ENCODE assay signal across 1 cellular context in the genomic region with DNA sequence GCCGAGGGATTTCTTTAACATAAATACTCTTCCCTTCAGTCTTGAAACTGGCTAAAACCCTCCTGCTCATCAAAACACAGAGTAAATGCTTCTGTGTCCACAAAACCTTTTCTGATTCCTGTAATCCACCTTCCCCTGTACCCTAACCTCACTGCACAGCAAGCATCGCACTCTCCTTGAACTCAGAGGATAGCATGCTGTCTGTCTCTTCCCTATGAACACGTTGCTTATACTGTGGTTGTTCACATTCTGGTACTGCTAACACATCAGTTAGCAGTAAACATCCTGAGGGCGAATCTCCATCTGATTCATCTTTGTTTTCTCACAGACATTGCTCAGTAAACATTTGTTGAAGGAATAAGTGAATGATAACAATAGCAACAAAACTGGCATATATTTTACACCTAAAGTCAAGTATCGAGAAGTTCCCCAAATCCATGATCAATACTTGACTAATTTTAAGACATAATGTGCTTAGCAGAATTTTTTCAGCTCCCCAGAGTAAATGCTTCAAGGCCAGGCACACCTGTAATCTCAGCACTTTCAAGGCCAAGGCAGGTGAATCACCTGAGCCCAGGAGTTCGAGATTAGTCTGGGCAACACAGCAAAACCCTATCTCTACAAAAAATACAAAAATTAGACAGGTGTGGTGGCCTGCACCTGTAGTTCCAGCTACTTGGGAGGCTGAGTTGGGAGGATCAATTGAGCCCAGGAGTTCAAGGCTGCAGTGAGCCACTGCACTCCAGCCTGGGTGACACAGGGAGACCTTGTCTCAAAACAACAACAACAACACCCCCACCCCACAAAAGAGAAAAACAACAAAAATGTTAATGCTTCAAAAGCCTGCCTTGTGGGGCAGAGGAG.
A peak's percentile ranks its signal among the peaks of the same experiment; 100 is the strongest.
TF ChIP-seq lines count a peak whose summit lies in the region.

No MANE protein-coding gene starts in this region.

TF ChIP-seq in HepG2, 621 proteins besides CTCF, POLR2A, EP300 and RAD21 (continued from another document and continues in another):
- TF ChIP-seq, protein P1, sequence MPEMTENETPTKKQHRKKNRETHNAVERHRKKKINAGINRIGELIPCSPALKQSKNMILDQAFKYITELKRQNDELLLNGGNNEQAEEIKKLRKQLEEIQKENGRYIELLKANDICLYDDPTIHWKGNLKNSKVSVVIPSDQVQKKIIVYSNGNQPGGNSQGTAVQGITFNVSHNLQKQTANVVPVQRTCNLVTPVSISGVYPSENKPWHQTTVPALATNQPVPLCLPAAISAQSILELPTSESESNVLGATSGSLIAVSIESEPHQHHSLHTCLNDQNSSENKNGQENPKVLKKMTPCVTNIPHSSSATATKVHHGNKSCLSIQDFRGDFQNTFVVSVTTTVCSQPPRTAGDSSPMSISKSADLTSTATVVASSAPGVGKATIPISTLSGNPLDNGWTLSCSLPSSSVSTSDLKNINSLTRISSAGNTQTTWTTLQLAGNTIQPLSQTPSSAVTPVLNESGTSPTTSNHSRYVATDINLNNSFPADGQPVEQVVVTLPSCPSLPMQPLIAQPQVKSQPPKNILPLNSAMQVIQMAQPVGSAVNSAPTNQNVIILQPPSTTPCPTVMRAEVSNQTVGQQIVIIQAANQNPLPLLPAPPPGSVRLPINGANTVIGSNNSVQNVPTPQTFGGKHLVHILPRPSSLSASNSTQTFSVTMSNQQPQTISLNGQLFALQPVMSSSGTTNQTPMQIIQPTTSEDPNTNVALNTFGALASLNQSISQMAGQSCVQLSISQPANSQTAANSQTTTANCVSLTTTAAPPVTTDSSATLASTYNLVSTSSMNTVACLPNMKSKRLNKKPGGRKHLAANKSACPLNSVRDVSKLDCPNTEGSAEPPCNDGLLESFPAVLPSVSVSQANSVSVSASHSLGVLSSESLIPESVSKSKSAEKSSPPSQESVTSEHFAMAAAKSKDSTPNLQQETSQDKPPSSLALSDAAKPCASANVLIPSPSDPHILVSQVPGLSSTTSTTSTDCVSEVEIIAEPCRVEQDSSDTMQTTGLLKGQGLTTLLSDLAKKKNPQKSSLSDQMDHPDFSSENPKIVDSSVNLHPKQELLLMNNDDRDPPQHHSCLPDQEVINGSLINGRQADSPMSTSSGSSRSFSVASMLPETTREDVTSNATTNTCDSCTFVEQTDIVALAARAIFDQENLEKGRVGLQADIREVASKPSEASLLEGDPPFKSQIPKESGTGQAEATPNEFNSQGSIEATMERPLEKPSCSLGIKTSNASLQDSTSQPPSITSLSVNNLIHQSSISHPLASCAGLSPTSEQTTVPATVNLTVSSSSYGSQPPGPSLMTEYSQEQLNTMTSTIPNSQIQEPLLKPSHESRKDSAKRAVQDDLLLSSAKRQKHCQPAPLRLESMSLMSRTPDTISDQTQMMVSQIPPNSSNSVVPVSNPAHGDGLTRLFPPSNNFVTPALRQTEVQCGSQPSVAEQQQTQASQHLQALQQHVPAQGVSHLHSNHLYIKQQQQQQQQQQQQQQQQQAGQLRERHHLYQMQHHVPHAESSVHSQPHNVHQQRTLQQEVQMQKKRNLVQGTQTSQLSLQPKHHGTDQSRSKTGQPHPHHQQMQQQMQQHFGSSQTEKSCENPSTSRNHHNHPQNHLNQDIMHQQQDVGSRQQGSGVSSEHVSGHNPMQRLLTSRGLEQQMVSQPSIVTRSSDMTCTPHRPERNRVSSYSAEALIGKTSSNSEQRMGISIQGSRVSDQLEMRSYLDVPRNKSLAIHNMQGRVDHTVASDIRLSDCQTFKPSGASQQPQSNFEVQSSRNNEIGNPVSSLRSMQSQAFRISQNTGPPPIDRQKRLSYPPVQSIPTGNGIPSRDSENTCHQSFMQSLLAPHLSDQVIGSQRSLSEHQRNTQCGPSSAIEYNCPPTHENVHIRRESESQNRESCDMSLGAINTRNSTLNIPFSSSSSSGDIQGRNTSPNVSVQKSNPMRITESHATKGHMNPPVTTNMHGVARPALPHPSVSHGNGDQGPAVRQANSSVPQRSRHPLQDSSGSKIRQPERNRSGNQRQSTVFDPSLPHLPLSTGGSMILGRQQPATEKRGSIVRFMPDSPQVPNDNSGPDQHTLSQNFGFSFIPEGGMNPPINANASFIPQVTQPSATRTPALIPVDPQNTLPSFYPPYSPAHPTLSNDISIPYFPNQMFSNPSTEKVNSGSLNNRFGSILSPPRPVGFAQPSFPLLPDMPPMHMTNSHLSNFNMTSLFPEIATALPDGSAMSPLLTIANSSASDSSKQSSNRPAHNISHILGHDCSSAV (CRISPR knock-in tag; IDR thresholded peaks at IDR 0.05; ENCODE audit: borderline replicate concordance), result no peak
- no peak for TF ChIP-seq ADNP (CRISPR knock-in tag; IDR thresholded peaks at IDR 0.05)
- TF ChIP-seq, protein P2, sequence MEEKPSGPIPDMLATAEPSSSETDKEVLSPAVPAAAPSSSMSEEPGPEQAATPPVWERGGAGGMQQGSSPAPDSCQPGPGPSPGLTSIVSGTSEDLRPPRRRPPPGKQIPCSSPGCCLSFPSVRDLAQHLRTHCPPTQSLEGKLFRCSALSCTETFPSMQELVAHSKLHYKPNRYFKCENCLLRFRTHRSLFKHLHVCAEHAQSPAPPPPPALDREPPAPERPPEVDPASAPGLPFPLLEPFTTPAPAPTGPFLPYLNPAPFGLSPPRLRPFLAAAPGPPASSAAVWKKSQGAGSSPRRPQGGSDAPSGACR (CRISPR knock-in tag; IDR thresholded peaks at IDR 0.05), result 0 out of 2 replicates have a peak, but pooled peaks have one; percentile 61
- TF ChIP-seq MAFF (IDR thresholded peaks at IDR 0.05; ENCODE audit: low read depth, low read length), result no peak
- no peak for TF ChIP-seq ZNF34 (CRISPR knock-in tag; IDR thresholded peaks at IDR 0.05; ENCODE audit: borderline replicate concordance)
- no peak for TF ChIP-seq MTF2 (CRISPR knock-in tag; IDR thresholded peaks at IDR 0.05; ENCODE audit: borderline replicate concordance)
- TF ChIP-seq PPARG (CRISPR knock-in tag; conservative IDR thresholded peaks at IDR 0.05), result peak; percentile 86
- TF ChIP-seq, protein P3, sequence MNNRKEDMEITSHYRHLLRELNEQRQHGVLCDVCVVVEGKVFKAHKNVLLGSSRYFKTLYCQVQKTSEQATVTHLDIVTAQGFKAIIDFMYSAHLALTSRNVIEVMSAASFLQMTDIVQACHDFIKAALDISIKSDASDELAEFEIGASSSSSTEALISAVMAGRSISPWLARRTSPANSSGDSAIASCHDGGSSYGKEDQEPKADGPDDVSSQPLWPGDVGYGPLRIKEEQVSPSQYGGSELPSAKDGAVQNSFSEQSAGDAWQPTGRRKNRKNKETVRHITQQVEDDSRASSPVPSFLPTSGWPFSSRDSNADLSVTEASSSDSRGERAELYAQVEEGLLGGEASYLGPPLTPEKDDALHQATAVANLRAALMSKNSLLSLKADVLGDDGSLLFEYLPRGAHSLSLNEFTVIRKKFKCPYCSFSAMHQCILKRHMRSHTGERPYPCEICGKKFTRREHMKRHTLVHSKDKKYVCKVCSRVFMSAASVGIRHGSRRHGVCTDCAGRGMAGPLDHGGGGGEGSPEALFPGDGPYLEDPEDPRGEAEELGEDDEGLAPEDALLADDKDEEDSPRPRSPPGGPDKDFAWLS (CRISPR knock-in tag; IDR thresholded peaks at IDR 0.05; ENCODE audit: borderline replicate concordance), result no peak
- TF ChIP-seq HDAC1 (CRISPR knock-in tag; IDR thresholded peaks at IDR 0.05), result peak; percentile 45; the same call in 1 of the 2 replicates
- TF ChIP-seq, protein P4, sequence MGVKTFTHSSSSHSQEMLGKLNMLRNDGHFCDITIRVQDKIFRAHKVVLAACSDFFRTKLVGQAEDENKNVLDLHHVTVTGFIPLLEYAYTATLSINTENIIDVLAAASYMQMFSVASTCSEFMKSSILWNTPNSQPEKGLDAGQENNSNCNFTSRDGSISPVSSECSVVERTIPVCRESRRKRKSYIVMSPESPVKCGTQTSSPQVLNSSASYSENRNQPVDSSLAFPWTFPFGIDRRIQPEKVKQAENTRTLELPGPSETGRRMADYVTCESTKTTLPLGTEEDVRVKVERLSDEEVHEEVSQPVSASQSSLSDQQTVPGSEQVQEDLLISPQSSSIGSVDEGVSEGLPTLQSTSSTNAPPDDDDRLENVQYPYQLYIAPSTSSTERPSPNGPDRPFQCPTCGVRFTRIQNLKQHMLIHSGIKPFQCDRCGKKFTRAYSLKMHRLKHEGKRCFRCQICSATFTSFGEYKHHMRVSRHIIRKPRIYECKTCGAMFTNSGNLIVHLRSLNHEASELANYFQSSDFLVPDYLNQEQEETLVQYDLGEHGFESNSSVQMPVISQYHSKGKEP (CRISPR knock-in tag; IDR thresholded peaks at IDR 0.05), result no peak
- TF ChIP-seq KAT2B (IDR thresholded peaks at IDR 0.05; ENCODE audit: borderline replicate concordance, low read depth, low read length), result no peak
- TF ChIP-seq ZNF614 (CRISPR knock-in tag; IDR thresholded peaks at IDR 0.05; ENCODE audit: borderline replicate concordance), result peak; percentile 72; the same call in 1 of the 2 replicates
- TF ChIP-seq ZNF354B (CRISPR knock-in tag; IDR thresholded peaks at IDR 0.05), result no peak
- no peak for TF ChIP-seq ZSCAN12 (CRISPR knock-in tag; IDR thresholded peaks at IDR 0.05)
- TF ChIP-seq GABPB1 (CRISPR knock-in tag; IDR thresholded peaks at IDR 0.05), result peak; percentile 48; the same call in 1 of the 2 replicates
- no peak for TF ChIP-seq ZSCAN22 (CRISPR knock-in tag; IDR thresholded peaks at IDR 0.05)
- no peak for TF ChIP-seq KDM6A (CRISPR knock-in tag; IDR thresholded peaks at IDR 0.05; ENCODE audit: low read depth)
- no peak for TF ChIP-seq ZNF839 (CRISPR knock-in tag; IDR thresholded peaks at IDR 0.05; ENCODE audit: borderline replicate concordance)
- TF ChIP-seq, protein P5, sequence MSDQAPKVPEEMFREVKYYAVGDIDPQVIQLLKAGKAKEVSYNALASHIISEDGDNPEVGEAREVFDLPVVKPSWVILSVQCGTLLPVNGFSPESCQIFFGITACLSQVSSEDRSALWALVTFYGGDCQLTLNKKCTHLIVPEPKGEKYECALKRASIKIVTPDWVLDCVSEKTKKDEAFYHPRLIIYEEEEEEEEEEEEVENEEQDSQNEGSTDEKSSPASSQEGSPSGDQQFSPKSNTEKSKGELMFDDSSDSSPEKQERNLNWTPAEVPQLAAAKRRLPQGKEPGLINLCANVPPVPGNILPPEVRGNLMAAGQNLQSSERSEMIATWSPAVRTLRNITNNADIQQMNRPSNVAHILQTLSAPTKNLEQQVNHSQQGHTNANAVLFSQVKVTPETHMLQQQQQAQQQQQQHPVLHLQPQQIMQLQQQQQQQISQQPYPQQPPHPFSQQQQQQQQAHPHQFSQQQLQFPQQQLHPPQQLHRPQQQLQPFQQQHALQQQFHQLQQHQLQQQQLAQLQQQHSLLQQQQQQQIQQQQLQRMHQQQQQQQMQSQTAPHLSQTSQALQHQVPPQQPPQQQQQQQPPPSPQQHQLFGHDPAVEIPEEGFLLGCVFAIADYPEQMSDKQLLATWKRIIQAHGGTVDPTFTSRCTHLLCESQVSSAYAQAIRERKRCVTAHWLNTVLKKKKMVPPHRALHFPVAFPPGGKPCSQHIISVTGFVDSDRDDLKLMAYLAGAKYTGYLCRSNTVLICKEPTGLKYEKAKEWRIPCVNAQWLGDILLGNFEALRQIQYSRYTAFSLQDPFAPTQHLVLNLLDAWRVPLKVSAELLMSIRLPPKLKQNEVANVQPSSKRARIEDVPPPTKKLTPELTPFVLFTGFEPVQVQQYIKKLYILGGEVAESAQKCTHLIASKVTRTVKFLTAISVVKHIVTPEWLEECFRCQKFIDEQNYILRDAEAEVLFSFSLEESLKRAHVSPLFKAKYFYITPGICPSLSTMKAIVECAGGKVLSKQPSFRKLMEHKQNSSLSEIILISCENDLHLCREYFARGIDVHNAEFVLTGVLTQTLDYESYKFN (CRISPR knock-in tag; conservative IDR thresholded peaks at IDR 0.05), result peak; percentile 77
- TF ChIP-seq CCDC6 (CRISPR knock-in tag; IDR thresholded peaks at IDR 0.05), result peak; percentile 47; the same call in 1 of the 2 replicates
- TF ChIP-seq, protein P6, sequence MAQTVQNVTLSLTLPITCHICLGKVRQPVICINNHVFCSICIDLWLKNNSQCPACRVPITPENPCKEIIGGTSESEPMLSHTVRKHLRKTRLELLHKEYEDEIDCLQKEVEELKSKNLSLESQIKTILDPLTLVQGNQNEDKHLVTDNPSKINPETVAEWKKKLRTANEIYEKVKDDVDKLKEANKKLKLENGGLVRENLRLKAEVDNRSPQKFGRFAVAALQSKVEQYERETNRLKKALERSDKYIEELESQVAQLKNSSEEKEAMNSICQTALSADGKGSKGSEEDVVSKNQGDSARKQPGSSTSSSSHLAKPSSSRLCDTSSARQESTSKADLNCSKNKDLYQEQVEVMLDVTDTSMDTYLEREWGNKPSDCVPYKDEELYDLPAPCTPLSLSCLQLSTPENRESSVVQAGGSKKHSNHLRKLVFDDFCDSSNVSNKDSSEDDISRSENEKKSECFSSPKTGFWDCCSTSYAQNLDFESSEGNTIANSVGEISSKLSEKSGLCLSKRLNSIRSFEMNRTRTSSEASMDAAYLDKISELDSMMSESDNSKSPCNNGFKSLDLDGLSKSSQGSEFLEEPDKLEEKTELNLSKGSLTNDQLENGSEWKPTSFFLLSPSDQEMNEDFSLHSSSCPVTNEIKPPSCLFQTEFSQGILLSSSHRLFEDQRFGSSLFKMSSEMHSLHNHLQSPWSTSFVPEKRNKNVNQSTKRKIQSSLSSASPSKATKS (CRISPR knock-in tag; IDR thresholded peaks at IDR 0.05), result 0 out of 2 replicates have a peak, but pooled peaks have one; percentile 59
- TF ChIP-seq ZFP36L2 (CRISPR knock-in tag; IDR thresholded peaks at IDR 0.05), result peak; percentile 13; the same call in 1 of the 2 replicates
- peak; percentile 89 for TF ChIP-seq ZNF331 (CRISPR knock-in tag; IDR thresholded peaks at IDR 0.05)
- no peak for TF ChIP-seq NR2F2 (IDR thresholded peaks at IDR 0.05; ENCODE audit: borderline replicate concordance, low read depth)
- TF ChIP-seq GZF1 (CRISPR knock-in tag; IDR thresholded peaks at IDR 0.05), result no peak
- TF ChIP-seq ZFP41 (CRISPR knock-in tag; IDR thresholded peaks at IDR 0.05; ENCODE audit: borderline replicate concordance), result no peak
- TF ChIP-seq YEATS2 (CRISPR knock-in tag; IDR thresholded peaks at IDR 0.05; ENCODE audit: borderline replicate concordance), result no peak
- TF ChIP-seq, protein P7, sequence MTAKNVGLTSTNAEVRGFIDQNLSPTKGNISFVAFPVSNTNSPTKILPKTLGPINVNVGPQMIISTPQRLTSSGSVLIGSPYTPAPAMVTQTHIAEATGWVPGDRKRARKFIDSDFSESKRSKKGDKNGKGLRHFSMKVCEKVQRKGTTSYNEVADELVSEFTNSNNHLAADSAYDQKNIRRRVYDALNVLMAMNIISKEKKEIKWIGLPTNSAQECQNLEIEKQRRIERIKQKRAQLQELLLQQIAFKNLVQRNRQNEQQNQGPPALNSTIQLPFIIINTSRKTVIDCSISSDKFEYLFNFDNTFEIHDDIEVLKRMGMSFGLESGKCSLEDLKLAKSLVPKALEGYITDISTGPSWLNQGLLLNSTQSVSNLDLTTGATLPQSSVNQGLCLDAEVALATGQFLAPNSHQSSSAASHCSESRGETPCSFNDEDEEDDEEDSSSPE (CRISPR knock-in tag; IDR thresholded peaks at IDR 0.05), result 0 out of 2 replicates have a peak, but pooled peaks have one; percentile 37
- TF ChIP-seq STAG1 (CRISPR knock-in tag; IDR thresholded peaks at IDR 0.05), result peak; percentile 21; the same call in 1 of the 2 replicates
- no peak for TF ChIP-seq IKZF1 (IDR thresholded peaks at IDR 0.05)
- TF ChIP-seq, protein P8, sequence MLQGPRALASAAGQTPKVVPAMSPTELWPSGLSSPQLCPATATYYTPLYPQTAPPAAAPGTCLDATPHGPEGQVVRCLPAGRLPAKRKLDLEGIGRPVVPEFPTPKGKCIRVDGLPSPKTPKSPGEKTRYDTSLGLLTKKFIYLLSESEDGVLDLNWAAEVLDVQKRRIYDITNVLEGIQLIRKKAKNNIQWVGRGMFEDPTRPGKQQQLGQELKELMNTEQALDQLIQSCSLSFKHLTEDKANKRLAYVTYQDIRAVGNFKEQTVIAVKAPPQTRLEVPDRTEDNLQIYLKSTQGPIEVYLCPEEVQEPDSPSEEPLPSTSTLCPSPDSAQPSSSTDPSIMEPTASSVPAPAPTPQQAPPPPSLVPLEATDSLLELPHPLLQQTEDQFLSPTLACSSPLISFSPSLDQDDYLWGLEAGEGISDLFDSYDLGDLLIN (CRISPR knock-in tag; IDR thresholded peaks at IDR 0.05; ENCODE audit: borderline replicate concordance), result no peak
- TF ChIP-seq BRCA1 (CRISPR knock-in tag; IDR thresholded peaks at IDR 0.05), result no peak
